In genomic region chr7:33463131-33463530, GRCh38 we compare ENCODE assay signal across 19 cellular contexts.
DNase-seq lines count a peak whose midpoint lies in the region; ATAC-seq and TF ChIP-seq lines count a peak whose summit lies in the region.
"Had no signal": no experiment of that assay in that cellular context is flagged by ENCODE, and none has a peak within 500 bp of the region (broad histone marks: within the 10 kb centered on the region; RNA-seq: fewer than 3 reads in every experiment).

No MANE protein-coding gene starts in this region.

- H3K4me3 ChIP-seq in endodermal cell (ENCODE audit: low read length) = no peak overlapping the region
- H3K4me3 ChIP-seq in neuronal stem cell (ENCODE audit: low read length in 2 of 2) = no peak overlapping the region
- H3K4me3 ChIP-seq: BLaER1, SK-N-MC had no signal

- H3K9ac ChIP-seq in endodermal cell (ENCODE audit: extremely low read depth, low read length, poor library complexity, severe bottlenecking) (no peak overlapping the region), neuronal stem cell (ENCODE audit: low read depth, low read length, poor library complexity) (no peak overlapping the region)
- H3K9ac ChIP-seq: BLaER1 had no signal

- no peaks in the 10 kb centered on the region for H3K27me3 ChIP-seq in endodermal cell (ENCODE audit: control insufficient read depth, insufficient read depth, low read length, poor library complexity, severe bottlenecking)
- H3K27me3 ChIP-seq in neuronal stem cell (ENCODE audit: control insufficient read depth in 3 of 3, insufficient read depth in 3 of 3, low read depth in 1 of 3, low read length in 3 of 3) = no peaks in the 10 kb centered on the region
- H3K27me3 ChIP-seq: BLaER1 had no signal

- no peak overlapping the region for H3K27ac ChIP-seq in endodermal cell (ENCODE audit: low read depth, low read length)
- H3K27ac ChIP-seq in neuronal stem cell (replicated peaks; ENCODE audit: low read length) = no peak overlapping the region
- H3K27ac ChIP-seq: BLaER1, RWPE1, SK-N-MC had no signal

- no peaks in the 10 kb centered on the region for H3K27me3 Mint-ChIP-seq in endodermal cell (ENCODE audit: insufficient read depth)
- H3K27me3 Mint-ChIP-seq: CD4-positive, CD25-positive, alpha-beta regulatory T cell had no signal

- H2BK5ac ChIP-seq in neuronal stem cell (ENCODE audit: low read length) = no peak overlapping the region

- no peak overlapping the region for H4K91ac ChIP-seq in neuronal stem cell (ENCODE audit: low read depth, low read length, poor library complexity)

- H2BK15ac ChIP-seq in neuronal stem cell (ENCODE audit: low read length) = no peak overlapping the region

- WGBS in endodermal cell (ENCODE audit: insufficient coverage in 1 of 2, insufficient read length in 1 of 2), 2 experiments = 79 to 85% methylated on average over 2 of the region's 2 CpGs
- no CpG with 5 or more reads among the region's 2 CpGs for WGBS in neuronal stem cell (ENCODE audit: extremely low coverage in 2 of 2, insufficient read length in 2 of 2, insufficient replicate concordance in 1 of 2), 2 donors

- H4K8ac ChIP-seq in neuronal stem cell (ENCODE audit: low read depth, low read length) = no peak overlapping the region

- H2BK12ac ChIP-seq in neuronal stem cell (ENCODE audit: low read length) = no peak overlapping the region

- peak overlapping the region; percentile 70 for H3K27ac Mint-ChIP-seq in endodermal cell
- H3K27ac Mint-ChIP-seq: CD4-positive, CD25-positive, alpha-beta regulatory T cell had no signal

- H3K18ac ChIP-seq in neuronal stem cell (ENCODE audit: low read length) = no peak overlapping the region

- no peaks in the 10 kb centered on the region for H3K9me3 ChIP-seq in endodermal cell (ENCODE audit: control insufficient read depth, low read length)
- no peaks in the 10 kb centered on the region for H3K9me3 ChIP-seq in neuronal stem cell (replicated peaks in 1 of 2; ENCODE audit: control insufficient read depth in 2 of 2, insufficient read depth in 1 of 2, low read depth in 1 of 2, low read length in 2 of 2)
- H3K9me3 ChIP-seq: BLaER1 had no signal

- H2AFZ ChIP-seq in neuronal stem cell (ENCODE audit: low read length) = peak overlapping the region; percentile 62

- no peak overlapping the region for H3K4me3 Mint-ChIP-seq in endodermal cell
- H3K4me3 Mint-ChIP-seq: CD4-positive, CD25-positive, alpha-beta regulatory T cell had no signal

- H3K23ac ChIP-seq in neuronal stem cell (ENCODE audit: low read depth, low read length, poor library complexity) = no peak overlapping the region

- H3K9me3 Mint-ChIP-seq in endodermal cell = no peaks in the 10 kb centered on the region

- DNase-seq in endodermal cell = no peak
- DNase-seq in neuronal stem cell (ENCODE audit: low spot score) = no peak
- DNase-seq in SKM-1 treated with dmso at 0.1 percent for 144 hours (lab: John Stamatoyannopoulos, UW; ENCODE audit: unreplicated experiment) = no peak
- no peak for DNase-seq in NCI-H510A (lab: John Stamatoyannopoulos, UW)
- DNase-seq: CD4-positive, CD25-positive, alpha-beta regulatory T cell; DMS153; KBM-7; MM.1S; NCI-H2029; NCI-H446; NCI-H526; SHP77 treated with DMSO at 0.1 percent for 48 hours had no signal

- H3K4me1 Mint-ChIP-seq in endodermal cell = peaks cover 24% of the 10 kb centered on the region

- H3K4ac ChIP-seq in neuronal stem cell (ENCODE audit: low read length) = no peak overlapping the region

- no peak overlapping the region for H3K14ac ChIP-seq in neuronal stem cell (ENCODE audit: low read length)

- no peaks in the 10 kb centered on the region for H3K79me1 ChIP-seq in neuronal stem cell (ENCODE audit: low read depth, low read length)

- H3K36me3 Mint-ChIP-seq in endodermal cell (ENCODE audit: low read depth) = no peaks in the 10 kb centered on the region

- no peaks in the 10 kb centered on the region for H3K4me1 ChIP-seq in endodermal cell (ENCODE audit: control insufficient read depth, insufficient read depth, low read length)
- peaks cover 2 to 5% of the 10 kb centered on the region in 2 donors for H3K4me1 ChIP-seq in neuronal stem cell (ENCODE audit: control insufficient read depth in 2 of 2, insufficient read depth in 1 of 2, low read depth in 1 of 2, low read length in 2 of 2)
- H3K4me1 ChIP-seq: BLaER1 had no signal

- H3K36me3 ChIP-seq in endodermal cell (ENCODE audit: control insufficient read depth, insufficient read depth, low read length) (no peaks in the 10 kb centered on the region), neuronal stem cell (replicated peaks in 1 of 2; ENCODE audit: control insufficient read depth in 2 of 2, insufficient read depth in 2 of 2, low read length in 2 of 2) (no peaks in the 10 kb centered on the region)
- H3K36me3 ChIP-seq: BLaER1 had no signal

- H3K4me2 ChIP-seq in neuronal stem cell (ENCODE audit: insufficient read depth, low read length, poor library complexity, severe bottlenecking) = no peak overlapping the region
- H3K4me2 ChIP-seq: BLaER1 had no signal

- TF ChIP-seq CTCF in endodermal cell (conservative IDR thresholded peaks at IDR 0.05) = no peak

- no peak overlapping the region for H2BK120ac ChIP-seq in neuronal stem cell (ENCODE audit: low read depth, low read length)

- H2AK5ac ChIP-seq in neuronal stem cell (ENCODE audit: low read depth, low read length) = no peak overlapping the region

- ATAC-seq in GM18868 (IDR thresholded peaks at IDR 0.05; ENCODE audit: unreplicated experiment) (peak; percentile 79), HG03432 (IDR thresholded peaks at IDR 0.05; ENCODE audit: unreplicated experiment) (peak; percentile 47), GM18502 (IDR thresholded peaks at IDR 0.05; ENCODE audit: poor library complexity, unreplicated experiment) (no peak)
- ATAC-seq: Panc1 had no signal
